9 cellular contexts compared by ENCODE assay signal in the genomic region with DNA sequence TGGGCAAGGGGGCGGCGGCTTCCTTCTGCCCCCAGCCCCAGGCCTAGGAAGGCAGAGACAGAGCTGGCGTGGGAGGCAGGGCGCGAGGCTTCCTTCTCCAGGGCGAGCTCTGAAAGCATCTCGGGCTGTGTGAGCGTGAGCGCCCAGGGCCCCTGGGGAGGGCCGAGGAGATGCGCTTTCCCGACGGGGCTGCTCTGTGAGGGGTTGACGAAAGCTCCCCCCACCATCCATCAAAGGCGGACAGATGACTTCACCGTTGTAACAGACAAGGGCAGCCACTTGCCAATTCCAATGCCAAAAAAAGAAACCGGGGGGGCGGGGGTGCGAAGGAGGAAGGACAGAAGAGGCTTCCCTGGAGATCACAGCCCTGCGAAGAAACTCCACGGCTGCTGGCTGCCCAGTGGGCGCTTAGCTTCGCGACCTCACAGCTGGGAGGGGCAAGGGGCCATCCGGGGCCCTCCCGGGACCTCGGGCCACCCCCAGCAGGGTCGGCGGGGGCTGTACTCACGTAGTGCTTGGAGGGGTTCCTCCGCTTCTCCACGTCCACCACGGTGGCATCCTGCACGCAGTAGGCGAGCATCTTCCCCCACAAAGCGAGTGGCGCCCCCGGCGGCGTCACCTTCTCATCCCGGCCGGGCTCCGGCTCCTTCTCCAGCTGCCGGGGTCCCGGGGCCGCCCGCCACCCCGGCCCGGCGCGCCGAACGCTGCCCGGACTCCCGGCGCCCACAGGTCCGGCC. TPM values are rescaled to one million over a fixed set of nuclear protein-coding genes. Genes with fewer than 3 reads are reported as not detected.
DNase-seq lines count a peak whose midpoint lies in the region; ATAC-seq, FAIRE-seq and TF ChIP-seq lines count a peak whose summit lies in the region.
"Had no signal": no experiment of that assay in that cellular context is flagged by ENCODE, and none has a peak within 500 bp of the region (broad histone marks: within the 10 kb centered on the region; RNA-seq: fewer than 3 reads in every experiment).

No MANE protein-coding gene starts in this region.

- H4K20me1 ChIP-seq in PC-9 (ENCODE audit: insufficient read depth), result no peaks in the 10 kb centered on the region

- TSS peak; percentile 33 for BruUV-seq in PC-9 (replicated peaks; lab: Mats Ljungman, UMichigan)

- TF ChIP-seq CTCF in PC-9 (conservative IDR thresholded peaks at IDR 0.05) (no peak; the same call in 1 of the 2 replicates), bronchial epithelial cell (IDR thresholded peaks at IDR 0.05; ENCODE audit: insufficient read depth, low read length, severe bottlenecking) (peak; percentile 30)

- H3K27me3 ChIP-seq in PC-9 (ENCODE audit: insufficient read depth, low read depth) (no peaks in the 10 kb centered on the region), bronchial epithelial cell (ENCODE audit: control insufficient read depth, insufficient read depth, low read length) (no peaks in the 10 kb centered on the region)

- peaks cover 4% of the 10 kb centered on the region for H3K36me3 Mint-ChIP-seq in stimulated activated effector memory CD8-positive, alpha-beta T cell treated with anti-CD3 and anti-CD28 coated beads, Interleukin-12 subunit alpha, Interleukin-12 subunit beta, amount 100 ng/mL, for 72 hours

- no peak for TF ChIP-seq POLR2A in GM12892 (IDR thresholded peaks at IDR 0.05; ENCODE audit: low read depth, low read length)

- peaks cover 11% of the 10 kb centered on the region; the same call in 1 of the 2 replicates for H3K4me1 ChIP-seq in PC-9 (replicated peaks; ENCODE audit: insufficient read depth)

- intact Hi-C loops in PC-9 (cut with micrococcal nuclease; ENCODE audit: unreplicated experiment), result loop anchor here (1.0 to 10.0 kb wide), 2 partner anchors 74 to 260 kb away; no protein-coding TSS in a partner anchor

- ATAC-seq in stimulated activated effector memory CD8-positive, alpha-beta T cell treated with anti-CD3 and anti-CD28 coated beads, Interleukin-12 subunit alpha, Interleukin-12 subunit beta, amount 100 ng/mL, for 72 hours, result peak; percentile 57
- no peak for ATAC-seq in HG03108 (IDR thresholded peaks at IDR 0.05; ENCODE audit: unreplicated experiment)

- no peaks in the 10 kb centered on the region for H3K9me3 ChIP-seq in PC-9 (ENCODE audit: insufficient read depth, low read depth)
- H3K9me3 ChIP-seq: neutrophil had no signal

- peak overlapping the region; percentile 87 for H3K4me2 ChIP-seq in PC-9

- H3K4me3 Mint-ChIP-seq in stimulated activated effector memory CD8-positive, alpha-beta T cell treated with anti-CD3 and anti-CD28 coated beads, Interleukin-12 subunit alpha, Interleukin-12 subunit beta, amount 100 ng/mL, for 72 hours, result peak overlapping the region; percentile 74

- no peaks in the 10 kb centered on the region for H3K79me2 ChIP-seq in PC-9 (ENCODE audit: low read depth)

- H3K36me3 ChIP-seq in PC-9 (ENCODE audit: low read depth) (no peaks in the 10 kb centered on the region), bronchial epithelial cell (ENCODE audit: control insufficient read depth, insufficient read depth, low read length) (peaks cover 8% of the 10 kb centered on the region)
- H3K36me3 ChIP-seq: neutrophil had no signal

- POLR2A ChIA-PET in PC-9 (lab: Charles Lee; ENCODE audit: unreplicated experiment), result no interaction called here

- no peaks in the 10 kb centered on the region for H3K9me3 Mint-ChIP-seq in stimulated activated effector memory CD8-positive, alpha-beta T cell treated with anti-CD3 and anti-CD28 coated beads, Interleukin-12 subunit alpha, Interleukin-12 subunit beta, amount 100 ng/mL, for 72 hours

- H3K9me2 ChIP-seq in PC-9 (ENCODE audit: insufficient read depth), result no peaks in the 10 kb centered on the region

- H2AFZ ChIP-seq in PC-9, result peak overlapping the region; percentile 70

- H3K4me3 ChIP-seq in PC-9, result peak overlapping the region; percentile 59
- peak overlapping the region; percentile 68 for H3K4me3 ChIP-seq in bronchial epithelial cell (ENCODE audit: low read depth, low read length)

- FAIRE-seq in bronchial epithelial cell (lab: Jason Lieb, UNC) (no peak), GM12892 (lab: Jason Lieb, UNC) (no peak)

- peak overlapping the region; percentile 51 for H3K27ac Mint-ChIP-seq in stimulated activated effector memory CD8-positive, alpha-beta T cell treated with anti-CD3 and anti-CD28 coated beads, Interleukin-12 subunit alpha, Interleukin-12 subunit beta, amount 100 ng/mL, for 72 hours

- peak; percentile 44 for DNase-seq in EH (ENCODE audit: low read depth)
- DNase-seq in PC-9, result peak in 1 of 2 experiments; percentile 16
- DNase-seq in bronchial epithelial cell (ENCODE audit: low read depth), result no peak
- DNase-seq in left kidney (ENCODE audit: low read depth, low spot score), result peak; percentile 72
- no peak for DNase-seq in stimulated activated effector memory CD8-positive, alpha-beta T cell treated with anti-CD3 and anti-CD28 coated beads, Interleukin-12 subunit alpha, Interleukin-12 subunit beta, amount 100 ng/mL, for 72 hours (ENCODE audit: low spot score in 2 of 2)
- no peak for DNase-seq in NOMO-1 (lab: John Stamatoyannopoulos, UW; ENCODE audit: unreplicated experiment in 2 of 2)
- no peak for DNase-seq in GM12892 (ENCODE audit: insufficient read length)

- peaks cover 9% of the 10 kb centered on the region for H3K4me1 Mint-ChIP-seq in stimulated activated effector memory CD8-positive, alpha-beta T cell treated with anti-CD3 and anti-CD28 coated beads, Interleukin-12 subunit alpha, Interleukin-12 subunit beta, amount 100 ng/mL, for 72 hours

- CTCF ChIA-PET in PC-9 (lab: Charles Lee), result interaction anchor here (0.5 to 0.7 kb wide), 2 partner anchors 38 to 41 kb away, joined by 3 read pairs; no protein-coding TSS in a partner anchor

- no peaks in the 10 kb centered on the region for H3F3A ChIP-seq in PC-9 (ENCODE audit: insufficient read depth, low read depth)

- H3K27ac ChIP-seq in PC-9, result no peak overlapping the region
- H3K27ac ChIP-seq: neutrophil had no signal

RNA-seq across cellular contexts. Expression of a gene that starts 0.5 kb away (rescaled TPM):
- 12.5 and 14.0 TPM in 2 replicates for total RNA-seq in PC-9 (2021)
- 12.4 and 16.1 TPM in 2 replicates for total RNA-seq in bronchial epithelial cell
- 6.5 TPM for polyA plus RNA-seq in GM12892 (2012; ENCODE audit: missing spikeins)

Comparison
In these comparisons a context has a peak if more than half of its experiments do, and no peak if none do; other contexts are left out.
1. DNase-seq: peak in EH (single experiment) and left kidney (single experiment); none in bronchial epithelial cell (single experiment), stimulated activated effector memory CD8-positive, alpha-beta T cell treated with anti-CD3 and anti-CD28 coated beads, Interleukin-12 subunit alpha, Interleukin-12 subunit beta, amount 100 ng/mL, for 72 hours (0 of 2), NOMO-1 (0 of 2) and GM12892 (single experiment).